Comparison of ENCODE assay signal across 9 cellular contexts in the genomic region with DNA sequence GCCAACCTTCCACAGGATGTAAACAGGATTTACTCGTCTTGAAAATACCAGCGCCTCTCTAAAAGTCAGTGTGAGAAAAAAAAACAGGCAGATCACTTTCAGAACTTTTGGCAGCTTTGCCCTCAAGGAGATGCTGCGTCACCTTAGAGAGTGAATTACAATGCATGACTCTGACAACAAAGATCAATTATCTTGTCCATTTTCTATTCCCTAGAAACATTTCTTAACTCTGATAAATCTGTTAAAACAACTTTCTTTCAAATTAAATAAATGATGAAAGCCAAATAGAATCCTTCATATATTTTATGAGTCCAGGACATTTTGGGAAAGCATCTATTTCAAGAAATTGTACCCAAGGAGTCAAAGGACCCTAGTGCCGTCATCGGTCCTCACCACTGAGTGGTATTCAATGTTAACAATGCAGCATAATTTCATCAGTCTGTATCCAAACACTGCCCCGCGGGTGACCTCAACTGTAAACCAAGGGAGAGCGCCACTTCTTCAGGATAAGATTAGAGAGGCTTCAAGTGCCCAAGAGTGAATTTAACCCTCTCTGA.
A peak's percentile ranks its signal among the peaks of the same experiment; 100 is the strongest.
DNase-seq lines count a peak whose midpoint lies in the region; FAIRE-seq and TF ChIP-seq lines count a peak whose summit lies in the region.
"Had no signal": no experiment of that assay in that cellular context is flagged by ENCODE, and none has a peak within 500 bp of the region (broad histone marks: within the 10 kb centered on the region; RNA-seq: fewer than 3 reads in every experiment).

No MANE protein-coding gene starts in this region.

- H3K27ac Mint-ChIP-seq in nephron progenitor cell = peak overlapping the region; percentile 92

- no peak for FAIRE-seq in urothelium cell line (lab: Jason Lieb, UNC)

- peak overlapping the region; percentile 66 for H3K4me3 Mint-ChIP-seq in nephron progenitor cell

- H3K27me3 Mint-ChIP-seq in nephron progenitor cell (ENCODE audit: low read depth, poor library complexity) = peaks cover 2% of the 10 kb centered on the region

- peak; percentile 26 for DNase-seq in DMS79 (lab: John Stamatoyannopoulos, UW)
- peak; percentile 31 for DNase-seq in NCI-H82 treated with DMSO at 0.1 percent for 48 hours (lab: John Stamatoyannopoulos, UW; ENCODE audit: unreplicated experiment)
- peak; percentile 80 for DNase-seq in fibroblast of villous mesenchyme (ENCODE audit: low read depth)
- no peak for DNase-seq in nephron progenitor cell
- DNase-seq in urothelium cell line (ENCODE audit: low spot score) = no peak
- DNase-seq in NCI-H1694 treated with DMSO at 0.1 percent for 48 hours (lab: John Stamatoyannopoulos, UW) = no peak
- DNase-seq in NCI-H1048 (lab: John Stamatoyannopoulos, UW) = no peak
- no peak for DNase-seq in EL
- DNase-seq: T1000 had no signal

- H3K36me3 Mint-ChIP-seq in nephron progenitor cell (ENCODE audit: low read depth) = no peaks in the 10 kb centered on the region

- no peaks in the 10 kb centered on the region for H3K9me3 Mint-ChIP-seq in nephron progenitor cell

- TF ChIP-seq CTCF in fibroblast of villous mesenchyme (IDR thresholded peaks at IDR 0.05; ENCODE audit: insufficient read depth, low read depth, low read length) (no peak), nephron progenitor cell (IDR thresholded peaks at IDR 0.05) (no peak)

- H3K4me1 Mint-ChIP-seq in nephron progenitor cell = peaks cover 77% of the 10 kb centered on the region

- no peak overlapping the region for H3K4me3 ChIP-seq in fibroblast of villous mesenchyme (ENCODE audit: low read depth, low read length)

Comparison
In these comparisons a context has a peak if more than half of its experiments do, and no peak if none do; other contexts are left out.
1. DNase-seq: peak in DMS79 (single experiment), NCI-H82 treated with DMSO at 0.1 percent for 48 hours (single experiment) and fibroblast of villous mesenchyme (single experiment); none in nephron progenitor cell (single experiment), urothelium cell line (single experiment), NCI-H1694 treated with DMSO at 0.1 percent for 48 hours (single experiment), NCI-H1048 (single experiment) and EL (single experiment).